ENCODE assay signal across 8 cellular contexts in genomic region chr2:237691908-237692600, GRCh38.
DNase-seq lines count a peak whose midpoint lies in the region; ATAC-seq and TF ChIP-seq lines count a peak whose summit lies in the region.

No MANE protein-coding gene starts in this region.

- BruUV-seq in Caco-2 (replicated peaks; lab: Mats Ljungman, UMichigan): no TSS peak

- H3K27ac Mint-ChIP-seq in Caco-2 (ENCODE audit: unreplicated experiment) (peak overlapping the region; percentile 45), natural killer cell (peak overlapping the region; percentile 95 to 99)
- peak overlapping the region; percentile 99 for H3K27ac Mint-ChIP-seq in activated T-cell treated with anti-CD3 and anti-CD28 coated beads, Interleukin-2, amount 50 U/mL, for 72 hours
- H3K27ac Mint-ChIP-seq in stimulated activated naive CD8-positive, alpha-beta T cell treated with anti-CD3 and anti-CD28 coated beads, Interleukin-15, amount 100 ng/mL, for 72 hours: peak overlapping the region; percentile 99

- POLR2A ChIA-PET in Caco-2 (lab: Charles Lee): no interaction called here

- H3K27me3 Mint-ChIP-seq in Caco-2 (ENCODE audit: insufficient read depth, unreplicated experiment) (no peaks in the 10 kb centered on the region), natural killer cell (ENCODE audit: low read depth in 2 of 2) (no peaks in the 10 kb centered on the region)
- no peaks in the 10 kb centered on the region for H3K27me3 Mint-ChIP-seq in activated T-cell treated with anti-CD3 and anti-CD28 coated beads, Interleukin-2, amount 50 U/mL, for 72 hours (ENCODE audit: low read depth)
- no peaks in the 10 kb centered on the region for H3K27me3 Mint-ChIP-seq in stimulated activated naive CD8-positive, alpha-beta T cell treated with anti-CD3 and anti-CD28 coated beads, Interleukin-15, amount 100 ng/mL, for 72 hours

- H3K9me3 ChIP-seq in Caco-2 (no peaks in the 10 kb centered on the region), HUES6 (ENCODE audit: control insufficient read depth, insufficient read depth, low read depth, low read length) (no peaks in the 10 kb centered on the region)

- ATAC-seq in GM21367 (IDR thresholded peaks at IDR 0.05; ENCODE audit: unreplicated experiment): peak; percentile 40
- ATAC-seq in activated T-cell treated with anti-CD3 and anti-CD28 coated beads, Interleukin-2, amount 50 U/mL, for 72 hours (replicated peaks in 1 of 2): peak; percentile 69 to 74
- peak; percentile 51 to 79 (median 67) for ATAC-seq in natural killer cell
- peak; percentile 75 for ATAC-seq in stimulated activated naive CD8-positive, alpha-beta T cell treated with anti-CD3 and anti-CD28 coated beads, Interleukin-15, amount 100 ng/mL, for 72 hours

- H3K4me3 Mint-ChIP-seq in Caco-2 (ENCODE audit: unreplicated experiment) (peak overlapping the region; percentile 72), natural killer cell (peak overlapping the region; percentile 98)
- H3K4me3 Mint-ChIP-seq in activated T-cell treated with anti-CD3 and anti-CD28 coated beads, Interleukin-2, amount 50 U/mL, for 72 hours: peak overlapping the region; percentile 97 to 100
- peak overlapping the region; percentile 91 to 97 for H3K4me3 Mint-ChIP-seq in stimulated activated naive CD8-positive, alpha-beta T cell treated with anti-CD3 and anti-CD28 coated beads, Interleukin-15, amount 100 ng/mL, for 72 hours

- H3K4me3 ChIP-seq in Caco-2 (ENCODE audit: low read depth, low read length) (peak overlapping the region; percentile 81), HUES6 (ENCODE audit: low read depth, low read length) (peak overlapping the region; percentile 74)

- intact Hi-C loops in Caco-2 (cut with micrococcal nuclease; ENCODE audit: unreplicated experiment): loop anchor here (1.0 to 10.0 kb wide), 4 partner anchors 23 to 97 kb away; partner anchors contain the start of gene RAB17
- intact Hi-C loops in natural killer cell (cut with micrococcal nuclease): loop anchor here (2.0 to 10.0 kb wide), 3 partner anchors 15 to 213 kb away; no protein-coding TSS in a partner anchor

- H3K4me1 Mint-ChIP-seq in Caco-2 (ENCODE audit: low read depth, unreplicated experiment) (peaks cover 19% of the 10 kb centered on the region), natural killer cell (peaks cover 74 to 80% of the 10 kb centered on the region in 2 donors)
- peaks cover 71% of the 10 kb centered on the region for H3K4me1 Mint-ChIP-seq in activated T-cell treated with anti-CD3 and anti-CD28 coated beads, Interleukin-2, amount 50 U/mL, for 72 hours (ENCODE audit: low read depth)
- H3K4me1 Mint-ChIP-seq in stimulated activated naive CD8-positive, alpha-beta T cell treated with anti-CD3 and anti-CD28 coated beads, Interleukin-15, amount 100 ng/mL, for 72 hours: peaks cover 79% of the 10 kb centered on the region

- DNase-seq in Caco-2: peak; percentile 87 to 90
- peak; percentile 95 to 97 for DNase-seq in activated T-cell treated with anti-CD3 and anti-CD28 coated beads, Interleukin-2, amount 50 U/mL, for 72 hours
- DNase-seq in fibroblast of gingiva (ENCODE audit: low read depth): peak; percentile 91
- peak; percentile 88 for DNase-seq in natural killer cell
- peak; percentile 93 to 95 for DNase-seq in stimulated activated naive CD8-positive, alpha-beta T cell treated with anti-CD3 and anti-CD28 coated beads, Interleukin-15, amount 100 ng/mL, for 72 hours

- H3K4me1 ChIP-seq in Caco-2: peaks cover 19% of the 10 kb centered on the region; the same call in 1 of the 2 replicates
- peaks cover 40% of the 10 kb centered on the region for H3K4me1 ChIP-seq in HUES6 (ENCODE audit: control insufficient read depth, insufficient read depth, low read length)

- H3K27ac ChIP-seq in HUES6 (ENCODE audit: low read depth, low read length): peak overlapping the region; percentile 75; the same call in 1 of the 2 replicates

- no peak for TF ChIP-seq CTCF in Caco-2 (IDR thresholded peaks at IDR 0.05; ENCODE audit: insufficient read depth in 1 of 2, low read depth in 1 of 2, low read length in 1 of 2, severe bottlenecking in 1 of 2, unreplicated experiment in 1 of 2)
- TF ChIP-seq CTCF in natural killer cell (IDR thresholded peaks at IDR 0.05): no peak

- H3K9ac ChIP-seq in HUES6 (ENCODE audit: low read length): peak overlapping the region; percentile 86

- no peaks in the 10 kb centered on the region for H3K9me3 Mint-ChIP-seq in Caco-2 (ENCODE audit: unreplicated experiment)
- no peaks in the 10 kb centered on the region for H3K9me3 Mint-ChIP-seq in activated T-cell treated with anti-CD3 and anti-CD28 coated beads, Interleukin-2, amount 50 U/mL, for 72 hours
- H3K9me3 Mint-ChIP-seq in natural killer cell: no peaks in the 10 kb centered on the region
- no peaks in the 10 kb centered on the region for H3K9me3 Mint-ChIP-seq in stimulated activated naive CD8-positive, alpha-beta T cell treated with anti-CD3 and anti-CD28 coated beads, Interleukin-15, amount 100 ng/mL, for 72 hours

- H3K27me3 ChIP-seq in Caco-2 (replicated peaks; ENCODE audit: control insufficient read depth, insufficient read depth, low read length) (no peaks in the 10 kb centered on the region), HUES6 (ENCODE audit: control insufficient read depth, insufficient read depth, low read length) (peaks cover 10% of the 10 kb centered on the region; the same call in 1 of the 2 replicates)

- no peaks in the 10 kb centered on the region for H3K36me3 Mint-ChIP-seq in Caco-2 (ENCODE audit: insufficient read depth, unreplicated experiment)
- H3K36me3 Mint-ChIP-seq in activated T-cell treated with anti-CD3 and anti-CD28 coated beads, Interleukin-2, amount 50 U/mL, for 72 hours (ENCODE audit: insufficient read depth in 2 of 2): peaks cover 8 to 14% of the 10 kb centered on the region in 2 donors
- no peaks in the 10 kb centered on the region for H3K36me3 Mint-ChIP-seq in natural killer cell

- no peaks in the 10 kb centered on the region for H3K36me3 ChIP-seq in Caco-2 (ENCODE audit: control insufficient read depth, insufficient read depth, low read length)
- H3K36me3 ChIP-seq in HUES6 (ENCODE audit: control insufficient read depth, insufficient read depth, low read length): no peaks in the 10 kb centered on the region

- CTCF ChIA-PET in Caco-2 (lab: Charles Lee): no interaction called here

TF ChIP-seq in PFSK-1, 5 proteins besides CTCF, POLR2A, EP300 and RAD21:
- TF ChIP-seq REST (IDR thresholded peaks at IDR 0.05; ENCODE audit: insufficient read depth in 1 of 2, low read depth in 2 of 2, low read length in 2 of 2) (0 out of 4 replicates have a peak, but pooled peaks of 1 of the 2 experiments have one; percentile 10), TAF1 (IDR thresholded peaks at IDR 0.05; ENCODE audit: borderline replicate concordance, insufficient read depth, low read length) (0 out of 2 replicates have a peak, but pooled peaks have one; percentile 31), POLR2AphosphoS5 (IDR thresholded peaks at IDR 0.05; ENCODE audit: low read depth, low read length) (no peak)

Comparison
In these comparisons a context has a peak if more than half of its experiments do, and no peak if none do; other contexts are left out.
1. Peak in every context shown above with its lines: DNase-seq, ATAC-seq, H3K4me3 ChIP-seq and H3K27ac ChIP-seq.
2. H3K27ac Mint-ChIP-seq: peak in every context shown above with its lines; median percentile 99 in activated T-cell treated with anti-CD3 and anti-CD28 coated beads, Interleukin-2, amount 50 U/mL, for 72 hours; 99 in stimulated activated naive CD8-positive, alpha-beta T cell treated with anti-CD3 and anti-CD28 coated beads, Interleukin-15, amount 100 ng/mL, for 72 hours; 97 in natural killer cell; 45 in Caco-2.